26 cellular contexts compared by ENCODE assay signal in the genomic region with DNA sequence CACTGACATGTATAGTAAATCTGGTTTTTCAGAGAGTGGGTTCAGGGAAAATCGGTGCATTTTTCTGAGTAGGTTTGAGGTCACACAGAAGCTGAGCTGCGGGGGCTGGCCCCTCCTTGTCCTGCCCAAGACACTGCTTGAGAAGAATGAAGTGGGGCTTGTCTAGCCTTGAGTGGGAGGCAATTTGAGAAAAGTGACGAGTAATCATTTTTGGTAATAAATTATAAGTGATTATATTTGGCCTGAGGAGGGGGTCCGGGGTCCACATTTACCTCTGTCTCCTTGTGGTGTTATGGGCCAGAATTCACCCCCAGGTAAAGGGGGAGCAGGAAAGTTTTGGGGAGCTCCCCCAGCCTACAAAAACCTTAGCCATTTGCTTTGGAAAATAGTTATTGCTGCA. TPM values are rescaled to one million over a fixed set of nuclear protein-coding genes. Genes with fewer than 3 reads are reported as not detected.
A peak's percentile ranks its signal among the peaks of the same experiment; 100 is the strongest.
DNase-seq lines count a peak whose midpoint lies in the region; ATAC-seq, FAIRE-seq and TF ChIP-seq lines count a peak whose summit lies in the region.
"Had no signal": no experiment of that assay in that cellular context is flagged by ENCODE, and none has a peak within 500 bp of the region (broad histone marks: within the 10 kb centered on the region; RNA-seq: fewer than 3 reads in every experiment).

No MANE protein-coding gene starts in this region.

- TF ChIP-seq CTCF in A549 (IDR thresholded peaks at IDR 0.05), result no peak
- no peak for TF ChIP-seq CTCF in chondrocyte (IDR thresholded peaks at IDR 0.05)
- no peak for TF ChIP-seq CTCF in neural crest cell (conservative IDR thresholded peaks at IDR 0.05)
- TF ChIP-seq CTCF in upper lobe of right lung (IDR thresholded peaks at IDR 0.05), result no peak

- no peak overlapping the region for H3K4me2 ChIP-seq in A549
- H3K4me2 ChIP-seq: BLaER1 treated with 17β-estradiol and CSF1 and Interleukin-3, amounts not matched to agents 10 nM and 100 nM had no signal

- no peak for FAIRE-seq in A549 (lab: Jason Lieb, UNC)
- FAIRE-seq: A204.1, GM12891, H1 had no signal

- peaks cover 20% of the 10 kb centered on the region for H3K27me3 Mint-ChIP-seq in chondrocyte (ENCODE audit: low read depth)
- H3K27me3 Mint-ChIP-seq in neural crest cell (ENCODE audit: low read depth), result no peaks in the 10 kb centered on the region
- H3K27me3 Mint-ChIP-seq: CD4-positive, alpha-beta T cell had no signal

- H3K9me3 ChIP-seq in A549 (peaks cover 29% of the 10 kb centered on the region), upper lobe of right lung (no peaks in the 10 kb centered on the region)
- H3K9me3 ChIP-seq: BE2C had no signal

- intact Hi-C loops in upper lobe of right lung (cut with DNase I), result no loop called here

- no peak overlapping the region for H3K27ac Mint-ChIP-seq in chondrocyte (ENCODE audit: unreplicated experiment)
- peak overlapping the region; percentile 57 for H3K27ac Mint-ChIP-seq in neural crest cell (ENCODE audit: unreplicated experiment)
- H3K27ac Mint-ChIP-seq: CD4-positive, alpha-beta T cell; CD8-positive, alpha-beta memory T cell had no signal

- no peak overlapping the region for H3K4me3 ChIP-seq in A549
- H3K4me3 ChIP-seq in upper lobe of right lung, result no peak overlapping the region
- H3K4me3 ChIP-seq: BLaER1 treated with 17β-estradiol and CSF1 and Interleukin-3, amounts not matched to agents 10 nM and 100 nM; GM23248 had no signal

- DNase-seq in A549 (ENCODE audit: low read depth in 1 of 2, low spot score in 1 of 2) (no peak), chondrocyte (ENCODE audit: low spot score) (peak; percentile 2), neural crest cell (ENCODE audit: low read depth, low spot score) (no peak), upper lobe of right lung (peak; percentile 5), T-helper 9 cell (no peak)
- DNase-seq: ACHN; AML-193; BE2C; CD4-positive, alpha-beta T cell; CD8-positive, alpha-beta memory T cell; DMS53; DMS79 treated with DMSO at 0.1 percent for 48 hours; GF-D8; GM23248; H7; HCEC 1CT had no signal

- no peaks in the 10 kb centered on the region for H3K4me1 ChIP-seq in A549
- H3K4me1 ChIP-seq in upper lobe of right lung, result no peaks in the 10 kb centered on the region
- H3K4me1 ChIP-seq: BE2C; BLaER1 treated with 17β-estradiol and CSF1 and Interleukin-3, amounts not matched to agents 10 nM and 100 nM had no signal

- no peak overlapping the region for H3K4me3 Mint-ChIP-seq in chondrocyte (ENCODE audit: unreplicated experiment)
- no peak overlapping the region for H3K4me3 Mint-ChIP-seq in neural crest cell
- H3K4me3 Mint-ChIP-seq: CD14-positive monocyte; CD4-positive, alpha-beta T cell; CD8-positive, alpha-beta memory T cell had no signal

- no peak for TF ChIP-seq EP300 in A549 (IDR thresholded peaks at IDR 0.05)

- H3K27me3 ChIP-seq in upper lobe of right lung, result no peaks in the 10 kb centered on the region
- H3K27me3 ChIP-seq: BLaER1 treated with 17β-estradiol and CSF1 and Interleukin-3, amounts not matched to agents 10 nM and 100 nM had no signal

- no peaks in the 10 kb centered on the region for H3K36me3 ChIP-seq in upper lobe of right lung
- H3K36me3 ChIP-seq: BE2C; BLaER1 treated with 17β-estradiol and CSF1 and Interleukin-3, amounts not matched to agents 10 nM and 100 nM had no signal

- H3K9me3 Mint-ChIP-seq in chondrocyte (ENCODE audit: low read depth), result peaks cover 2% of the 10 kb centered on the region
- no peaks in the 10 kb centered on the region for H3K9me3 Mint-ChIP-seq in neural crest cell
- H3K9me3 Mint-ChIP-seq: CD4-positive, alpha-beta T cell had no signal

- TF ChIP-seq RAD21 in A549 (conservative IDR thresholded peaks at IDR 0.05 in 1 of 2, IDR thresholded peaks at IDR 0.05 in 1 of 2), result no peak

- H3K4me1 Mint-ChIP-seq in chondrocyte (ENCODE audit: low read depth) (no peaks in the 10 kb centered on the region), neural crest cell (no peaks in the 10 kb centered on the region)
- H3K4me1 Mint-ChIP-seq: CD8-positive, alpha-beta memory T cell had no signal

- H3K27ac ChIP-seq in A549, result no peak overlapping the region
- no peak overlapping the region for H3K27ac ChIP-seq in upper lobe of right lung
- H3K27ac ChIP-seq: 22Rv1; BLaER1 treated with 17β-estradiol and CSF1 and Interleukin-3, amounts not matched to agents 10 nM and 100 nM; GM23248 had no signal

- ATAC-seq in A549 (no peak), upper lobe of right lung (no peak), GM21360 (IDR thresholded peaks at IDR 0.05; ENCODE audit: unreplicated experiment) (no peak), HG03571 (IDR thresholded peaks at IDR 0.05; ENCODE audit: unreplicated experiment) (no peak)

- WGBS in A549 (ENCODE audit: missing lambda C conversion rate), result 30% methylated on average over 4 of the region's 4 CpGs

- CTCF ChIA-PET in A549 (lab: Yijun Ruan, JAX), result interaction anchor here (1.0 kb wide), 1 partner anchor 15 kb away, joined by 3 read pairs; no protein-coding TSS in a partner anchor

- no peak for TF ChIP-seq POLR2A in A549 (IDR thresholded peaks at IDR 0.05; ENCODE audit: low read length)

- H3K36me3 Mint-ChIP-seq in chondrocyte (ENCODE audit: low read depth), result peaks cover 1% of the 10 kb centered on the region
- no peaks in the 10 kb centered on the region for H3K36me3 Mint-ChIP-seq in neural crest cell (ENCODE audit: low read depth)
- H3K36me3 Mint-ChIP-seq: CD14-positive monocyte; CD8-positive, alpha-beta memory T cell had no signal

- POLR2A ChIA-PET in A549 (lab: Yijun Ruan, JAX), result no interaction called here

TF ChIP-seq in A549, 52 proteins besides CTCF, POLR2A, EP300 and RAD21:
- TF ChIP-seq MAFK (IDR thresholded peaks at IDR 0.05; ENCODE audit: partially characterized antibody), result peak; percentile 85
- no peak for TF ChIP-seq RCOR1 (IDR thresholded peaks at IDR 0.05; ENCODE audit: low read depth, low read length)
TF ChIP-seq in A549: peak in this region for 1.

RNA-seq across cellular contexts. Expression of gene WFDC1, which starts 28.1 kb away (rescaled TPM):
- polyA plus RNA-seq in A549 (2011; rRNA removed) (0.13 TPM in 1 of 2 replicates, not detected in the other), A549 (2017; fragmentation: RNase III; extraction: RNeasy Plus Mini Kit Qiagen cat#74134 plus additional on column Dnase treatment) (not detected in 3 replicates)
- polyA plus RNA-seq in A549 (2012; cell fraction: cytosol; rRNA removed), result not detected in 2 replicates
- not detected in 2 replicates for polyA plus RNA-seq in A549 (2012; cell fraction: nucleus; rRNA removed)
- polyA minus RNA-seq in A549 (2011; rRNA and poly(A)+ RNA removed), result not detected in 2 replicates
- total RNA-seq in chondrocyte (3.5 to 5.7 TPM (median 5.6 TPM) in 3 replicates), neural crest cell (0.14 and 0.30 TPM in 2 replicates), upper lobe of right lung (26.0 TPM)
- total RNA-seq: CD4-positive, alpha-beta T cell; CD8-positive, alpha-beta memory T cell; Daoy; G401 had no signal
- polyA plus RNA-seq: CD14-positive monocyte; CD8-positive, alpha-beta memory T cell had no signal

RNA-seq across cellular contexts. Expression of gene ATP2C2, which starts 45.6 kb away (rescaled TPM):
- 0.17 and 0.28 TPM in 2 replicates for polyA plus RNA-seq in A549 (2011; rRNA removed)
- 0.03 and 0.04 TPM in 2 replicates for polyA plus RNA-seq in A549 (2012; cell fraction: cytosol; rRNA removed)
- 0.29 and 0.36 TPM in 2 replicates for polyA plus RNA-seq in A549 (2012; cell fraction: nucleus; rRNA removed)
- polyA plus RNA-seq in A549 (2017; fragmentation: RNase III; extraction: RNeasy Plus Mini Kit Qiagen cat#74134 plus additional on column Dnase treatment), result 0.14 to 0.37 TPM (median 0.29 TPM) in 3 replicates
- 0.39 TPM in 1 of 2 replicates, not detected in the other for polyA minus RNA-seq in A549 (2011; rRNA and poly(A)+ RNA removed)
- not detected in 3 replicates for total RNA-seq in chondrocyte
- 0.16 and 0.30 TPM in 2 replicates for total RNA-seq in neural crest cell
- total RNA-seq in upper lobe of right lung, result 48.9 TPM
- total RNA-seq: CD4-positive, alpha-beta T cell; CD8-positive, alpha-beta memory T cell; Daoy; G401; GM23248 had no signal
- polyA plus RNA-seq: CD14-positive monocyte; CD8-positive, alpha-beta memory T cell had no signal

Comparison
In these comparisons a context has a peak if more than half of its experiments do, and no peak if none do; other contexts are left out.
1. DNase-seq: peak in chondrocyte (single experiment) and upper lobe of right lung (single experiment); none in A549 (0 of 2), neural crest cell (single experiment) and T-helper 9 cell (single experiment).
2. RNA of gene ATP2C2, which starts 45.6 kb away (total RNA-seq): 48.9 TPM in upper lobe of right lung (single experiment); 0.16 to 0.30 TPM in neural crest cell and not detected in chondrocyte; every median in the first group is over 10 times any median in the second.